20 cellular contexts compared by ENCODE assay signal in genomic region chr20:50898475-50898874, GRCh38. TPM values are rescaled to one million over a fixed set of nuclear protein-coding genes. Genes with fewer than 3 reads are reported as not detected.
DNase-seq lines count a peak whose midpoint lies in the region; ATAC-seq and TF ChIP-seq lines count a peak whose summit lies in the region.
"Had no signal": no experiment of that assay in that cellular context is flagged by ENCODE, and none has a peak within 500 bp of the region (broad histone marks: within the 10 kb centered on the region; RNA-seq: fewer than 3 reads in every experiment).

No MANE protein-coding gene starts in this region.

- no peak overlapping the region for H2AFZ ChIP-seq in trophoblast cell (ENCODE audit: insufficient read depth, low read length, poor library complexity)

- no peak overlapping the region for H3K4me3 Mint-ChIP-seq in activated T-cell treated with anti-CD3 and anti-CD28 coated beads, Interleukin-2, amount 50 U/mL, for 72 hours
- no peak overlapping the region for H3K4me3 Mint-ChIP-seq in activated T-cell treated with anti-CD3 and anti-CD28 coated beads, Interleukin-2, amount 50 U/mL, for 4 hours
- H3K4me3 Mint-ChIP-seq in chondrocyte (ENCODE audit: unreplicated experiment): no peak overlapping the region
- H3K4me3 Mint-ChIP-seq: CD4-positive, CD25-positive, alpha-beta regulatory T cell; neural crest cell had no signal

- peak overlapping the region; percentile 91 for H3K27ac Mint-ChIP-seq in activated T-cell treated with anti-CD3 and anti-CD28 coated beads, Interleukin-2, amount 50 U/mL, for 72 hours
- H3K27ac Mint-ChIP-seq in chondrocyte (ENCODE audit: unreplicated experiment): peak overlapping the region; percentile 62

- no peak for TF ChIP-seq CTCF in chondrocyte (IDR thresholded peaks at IDR 0.05)
- no peak for TF ChIP-seq CTCF in colonic mucosa (IDR thresholded peaks at IDR 0.05)

- H3K4me2 ChIP-seq in trophoblast cell (ENCODE audit: low read length): no peak overlapping the region

- H3K79me1 ChIP-seq in trophoblast cell (ENCODE audit: low read length): no peaks in the 10 kb centered on the region

- H4K12ac ChIP-seq in trophoblast cell (ENCODE audit: low read depth, low read length): no peak overlapping the region

- H3K4me1 ChIP-seq in trophoblast cell (ENCODE audit: control insufficient read depth in 1 of 2, insufficient read depth in 2 of 2, low read length in 2 of 2) (no peaks in the 10 kb centered on the region), colonic mucosa (no peaks in the 10 kb centered on the region)

- no peak overlapping the region for H3K9ac ChIP-seq in trophoblast cell (ENCODE audit: low read length)
- H3K9ac ChIP-seq in colonic mucosa (ENCODE audit: low read depth in 2 of 2, low read length in 2 of 2): no peak overlapping the region

- H3K27ac ChIP-seq in trophoblast cell (ENCODE audit: low read depth, low read length) (no peak overlapping the region), colonic mucosa (no peak overlapping the region)
- H3K27ac ChIP-seq: gastroesophageal sphincter, vagina had no signal

- no peaks in the 10 kb centered on the region for H3K27me3 Mint-ChIP-seq in activated T-cell treated with anti-CD3 and anti-CD28 coated beads, Interleukin-2, amount 50 U/mL, for 72 hours (ENCODE audit: low read depth)
- H3K27me3 Mint-ChIP-seq in activated T-cell treated with anti-CD3 and anti-CD28 coated beads, Interleukin-2, amount 50 U/mL, for 4 hours (ENCODE audit: low read depth): no peaks in the 10 kb centered on the region
- H3K27me3 Mint-ChIP-seq in chondrocyte (ENCODE audit: low read depth): no peaks in the 10 kb centered on the region
- H3K27me3 Mint-ChIP-seq: CD4-positive, CD25-positive, alpha-beta regulatory T cell had no signal

- WGBS in trophoblast cell (ENCODE audit: extremely low coverage, insufficient coverage, insufficient read length): no CpG with 5 or more reads among the region's 1 CpG

- no peak for DNase-seq in activated T-cell treated with anti-CD3 and anti-CD28 coated beads, Interleukin-2, amount 50 U/mL, for 72 hours
- no peak for DNase-seq in activated T-cell treated with anti-CD3 and anti-CD28 coated beads, Interleukin-2, amount 50 U/mL, for 4 hours
- DNase-seq in OCI-M1 (lab: John Stamatoyannopoulos, UW) (peak; percentile 47), chondrocyte (ENCODE audit: low spot score) (no peak), trophoblast cell (no peak), NCI-H446 treated with DMSO at 0.1 percent for 48 hours (lab: John Stamatoyannopoulos, UW) (no peak), colonic mucosa (no peak), left colon (no peak)
- DNase-seq: activated T-cell treated with anti-CD3 and anti-CD28 coated beads for 4 hours; CD4-positive, CD25-positive, alpha-beta regulatory T cell; midbrain; NCI-H1694; NCI-H82; PC-3; small intestine; stimulated activated CD4-positive, alpha-beta T cell treated with anti-CD3 and anti-CD28 coated beads, Interleukin-4, amount 100 ng/mL, for 24 hours; substantia nigra had no signal

- no peak overlapping the region for H2AK5ac ChIP-seq in trophoblast cell (ENCODE audit: low read length)

- H3K4ac ChIP-seq in trophoblast cell (ENCODE audit: low read depth, low read length): peak overlapping the region; percentile 70

- H3K79me2 ChIP-seq in trophoblast cell (ENCODE audit: control insufficient read depth, insufficient read depth, low read length, poor library complexity): no peaks in the 10 kb centered on the region

- H2BK120ac ChIP-seq in trophoblast cell (ENCODE audit: insufficient read depth, low read length, poor library complexity): no peak overlapping the region

- no peak overlapping the region for H2BK5ac ChIP-seq in trophoblast cell (ENCODE audit: low read depth, low read length, poor library complexity)

- no peaks in the 10 kb centered on the region for H3K9me3 ChIP-seq in trophoblast cell (ENCODE audit: insufficient read depth, low read depth, low read length)
- no peaks in the 10 kb centered on the region for H3K9me3 ChIP-seq in colonic mucosa
- H3K9me3 ChIP-seq: gastroesophageal sphincter, vagina had no signal

- no peak overlapping the region for H4K8ac ChIP-seq in trophoblast cell (ENCODE audit: low read depth, low read length)

- ATAC-seq in activated T-cell treated with anti-CD3 and anti-CD28 coated beads, Interleukin-2, amount 50 U/mL, for 72 hours (replicated peaks in 1 of 2): no peak
- no peak for ATAC-seq in activated T-cell treated with anti-CD3 and anti-CD28 coated beads, Interleukin-2, amount 50 U/mL, for 4 hours
- no peak for ATAC-seq in left colon
- ATAC-seq: gastroesophageal sphincter, PC-3 had no signal

- H3K23ac ChIP-seq in trophoblast cell (ENCODE audit: low read length): no peak overlapping the region

- H2BK12ac ChIP-seq in trophoblast cell (ENCODE audit: low read length): no peak overlapping the region

- no peak overlapping the region for H3K14ac ChIP-seq in trophoblast cell (ENCODE audit: low read length)

- intact Hi-C loops in colonic mucosa (cut with DNase I): no loop called here
- intact Hi-C loops in left colon (cut with DNase I, micrococcal nuclease): no loop called here

- no peak overlapping the region for H4K91ac ChIP-seq in trophoblast cell (ENCODE audit: low read depth, low read length)

- peaks cover 22 to 47% of the 10 kb centered on the region in 2 experiments for H3K36me3 ChIP-seq in trophoblast cell (ENCODE audit: control insufficient read depth in 1 of 2, insufficient read depth in 2 of 2, low read length in 2 of 2)
- H3K36me3 ChIP-seq in colonic mucosa: peaks cover 2% of the 10 kb centered on the region

- H3K27me3 ChIP-seq in trophoblast cell (ENCODE audit: insufficient read depth, low read length) (no peaks in the 10 kb centered on the region), colonic mucosa (no peaks in the 10 kb centered on the region)
- H3K27me3 ChIP-seq: gastroesophageal sphincter, vagina had no signal

- H3K4me1 Mint-ChIP-seq in activated T-cell treated with anti-CD3 and anti-CD28 coated beads, Interleukin-2, amount 50 U/mL, for 72 hours (ENCODE audit: low read depth): peaks cover 28% of the 10 kb centered on the region
- peaks cover 11% of the 10 kb centered on the region for H3K4me1 Mint-ChIP-seq in activated T-cell treated with anti-CD3 and anti-CD28 coated beads, Interleukin-2, amount 50 U/mL, for 4 hours (ENCODE audit: low read depth)
- H3K4me1 Mint-ChIP-seq in chondrocyte (ENCODE audit: low read depth): peaks cover 4% of the 10 kb centered on the region
- H3K4me1 Mint-ChIP-seq: neural crest cell had no signal

- H3K36me3 Mint-ChIP-seq in activated T-cell treated with anti-CD3 and anti-CD28 coated beads, Interleukin-2, amount 50 U/mL, for 72 hours (ENCODE audit: insufficient read depth in 2 of 2): peaks cover 8 to 33% of the 10 kb centered on the region in 2 donors
- H3K36me3 Mint-ChIP-seq in activated T-cell treated with anti-CD3 and anti-CD28 coated beads, Interleukin-2, amount 50 U/mL, for 4 hours (ENCODE audit: insufficient read depth): peaks cover 33% of the 10 kb centered on the region
- H3K36me3 Mint-ChIP-seq in chondrocyte (ENCODE audit: low read depth): peaks cover 31% of the 10 kb centered on the region

- H3K4me3 ChIP-seq in trophoblast cell (ENCODE audit: low read depth, low read length): no peak overlapping the region
- no peak overlapping the region for H3K4me3 ChIP-seq in colonic mucosa
- H3K4me3 ChIP-seq: gastroesophageal sphincter, vagina had no signal

- no peak overlapping the region for H3K18ac ChIP-seq in trophoblast cell (ENCODE audit: low read length)

- H3K9me3 Mint-ChIP-seq in activated T-cell treated with anti-CD3 and anti-CD28 coated beads, Interleukin-2, amount 50 U/mL, for 72 hours: no peaks in the 10 kb centered on the region
- H3K9me3 Mint-ChIP-seq in activated T-cell treated with anti-CD3 and anti-CD28 coated beads, Interleukin-2, amount 50 U/mL, for 4 hours: no peaks in the 10 kb centered on the region
- no peaks in the 10 kb centered on the region for H3K9me3 Mint-ChIP-seq in chondrocyte (ENCODE audit: low read depth)
- H3K9me3 Mint-ChIP-seq: CD4-positive, CD25-positive, alpha-beta regulatory T cell; neural crest cell had no signal

RNA-seq across cellular contexts. Expression of gene ADNP, which starts 32.8 kb away (rescaled TPM):
- 10 to 100 TPM; 62.3 to 72.2 TPM for total RNA-seq in activated T-cell treated with anti-CD3 and anti-CD28 coated beads, Interleukin-2, amount 50 U/mL, for 72 hours
- total RNA-seq in activated T-cell treated with anti-CD3 and anti-CD28 coated beads, Interleukin-2, amount 50 U/mL, for 4 hours: 10 to 100 TPM; 55.0 to 59.6 (median 55.2) TPM
- total RNA-seq in chondrocyte: 56.8 to 60.2 TPM (median 58.9 TPM) in 3 replicates
- polyA plus RNA-seq in trophoblast cell (2013): 89.6 and 91.5 TPM in 2 replicates
- 10 to 100 TPM; 46.8 to 54.0 TPM for total RNA-seq in colonic mucosa
- total RNA-seq in left colon: 10 to 100 TPM; 52.5 to 54.2 TPM

RNA-seq across cellular contexts. Expression of gene DPM1, which starts 59.9 kb away (rescaled TPM):
- 10 to 100 TPM; 56.6 to 64.3 TPM for total RNA-seq in activated T-cell treated with anti-CD3 and anti-CD28 coated beads, Interleukin-2, amount 50 U/mL, for 72 hours
- 10 to 100 TPM; 66.4 to 73.4 (median 70.9) TPM for total RNA-seq in activated T-cell treated with anti-CD3 and anti-CD28 coated beads, Interleukin-2, amount 50 U/mL, for 4 hours
- 37.7 to 40.5 TPM (median 39.9 TPM) in 3 replicates for total RNA-seq in chondrocyte
- 79.3 and 82.1 TPM in 2 replicates for polyA plus RNA-seq in trophoblast cell (2013)
- 10 to 100 TPM; 37.0 to 43.9 TPM for total RNA-seq in colonic mucosa
- total RNA-seq in left colon: 10 to 100 TPM; 33.1 to 34.1 TPM
